In the genomic region with DNA sequence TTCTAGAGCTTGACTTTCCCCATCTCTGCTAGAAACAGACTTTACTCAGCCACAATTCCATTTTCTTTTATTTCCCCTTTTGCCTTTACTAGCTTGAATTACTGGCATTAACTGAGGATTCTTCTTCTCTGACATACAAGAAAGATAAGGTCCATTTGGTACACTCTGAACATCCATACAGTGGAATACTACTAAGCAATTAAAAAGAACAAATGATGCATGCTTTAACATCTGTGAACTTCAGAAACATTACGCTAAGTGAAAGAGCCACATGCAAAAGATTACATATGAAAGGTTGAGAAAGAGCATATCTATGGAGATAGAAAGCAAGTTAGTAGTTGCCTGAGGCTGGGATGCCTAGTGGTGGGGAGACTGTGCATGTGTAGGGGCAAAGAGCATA, we compare ENCODE assay signal across 1 cellular context.
TF ChIP-seq lines count a peak whose summit lies in the region.

No MANE protein-coding gene starts in this region.

TF ChIP-seq in HEK293, 187 proteins besides CTCF, POLR2A, EP300 and RAD21 (continued from another document):
- TF ChIP-seq, protein P1, sequence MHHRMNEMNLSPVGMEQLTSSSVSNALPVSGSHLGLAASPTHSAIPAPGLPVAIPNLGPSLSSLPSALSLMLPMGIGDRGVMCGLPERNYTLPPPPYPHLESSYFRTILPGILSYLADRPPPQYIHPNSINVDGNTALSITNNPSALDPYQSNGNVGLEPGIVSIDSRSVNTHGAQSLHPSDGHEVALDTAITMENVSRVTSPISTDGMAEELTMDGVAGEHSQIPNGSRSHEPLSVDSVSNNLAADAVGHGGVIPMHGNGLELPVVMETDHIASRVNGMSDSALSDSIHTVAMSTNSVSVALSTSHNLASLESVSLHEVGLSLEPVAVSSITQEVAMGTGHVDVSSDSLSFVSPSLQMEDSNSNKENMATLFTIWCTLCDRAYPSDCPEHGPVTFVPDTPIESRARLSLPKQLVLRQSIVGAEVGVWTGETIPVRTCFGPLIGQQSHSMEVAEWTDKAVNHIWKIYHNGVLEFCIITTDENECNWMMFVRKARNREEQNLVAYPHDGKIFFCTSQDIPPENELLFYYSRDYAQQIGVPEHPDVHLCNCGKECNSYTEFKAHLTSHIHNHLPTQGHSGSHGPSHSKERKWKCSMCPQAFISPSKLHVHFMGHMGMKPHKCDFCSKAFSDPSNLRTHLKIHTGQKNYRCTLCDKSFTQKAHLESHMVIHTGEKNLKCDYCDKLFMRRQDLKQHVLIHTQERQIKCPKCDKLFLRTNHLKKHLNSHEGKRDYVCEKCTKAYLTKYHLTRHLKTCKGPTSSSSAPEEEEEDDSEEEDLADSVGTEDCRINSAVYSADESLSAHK (tag by site-specific recombination; IDR thresholded peaks at IDR 0.05): 0 out of 2 replicates have a peak, but pooled peaks have one; percentile 17
- TF ChIP-seq ZNF175 (tag by site-specific recombination; IDR thresholded peaks at IDR 0.05) (no peak), ZNF660 (tag by site-specific recombination; IDR thresholded peaks at IDR 0.05) (no peak), ZNF24 (tag by site-specific recombination; IDR thresholded peaks at IDR 0.05) (peak; percentile 67; the same call in 1 of the 2 replicates)
- TF ChIP-seq, protein P2, sequence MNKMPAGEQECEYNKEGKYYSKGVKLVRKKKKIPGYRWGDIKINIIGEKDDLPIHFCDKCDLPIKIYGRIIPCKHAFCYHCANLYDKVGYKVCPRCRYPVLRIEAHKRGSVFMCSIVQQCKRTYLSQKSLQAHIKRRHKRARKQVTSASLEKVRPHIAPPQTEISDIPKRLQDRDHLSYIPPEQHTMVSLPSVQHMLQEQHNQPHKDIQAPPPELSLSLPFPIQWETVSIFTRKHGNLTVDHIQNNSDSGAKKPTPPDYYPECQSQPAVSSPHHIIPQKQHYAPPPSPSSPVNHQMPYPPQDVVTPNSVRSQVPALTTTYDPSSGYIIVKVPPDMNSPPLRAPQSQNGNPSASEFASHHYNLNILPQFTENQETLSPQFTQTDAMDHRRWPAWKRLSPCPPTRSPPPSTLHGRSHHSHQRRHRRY (tag by site-specific recombination; IDR thresholded peaks at IDR 0.05): no peak
